Comparison of ENCODE assay signal across 1 cellular context in genomic region chr22:20084547-20085413, GRCh38.
TF ChIP-seq lines count a peak whose summit lies in the region.

No MANE protein-coding gene starts in this region.

TF ChIP-seq in K562, 482 proteins besides CTCF, POLR2A, EP300 and RAD21 (continued from another document):
- TF ChIP-seq, protein P1, sequence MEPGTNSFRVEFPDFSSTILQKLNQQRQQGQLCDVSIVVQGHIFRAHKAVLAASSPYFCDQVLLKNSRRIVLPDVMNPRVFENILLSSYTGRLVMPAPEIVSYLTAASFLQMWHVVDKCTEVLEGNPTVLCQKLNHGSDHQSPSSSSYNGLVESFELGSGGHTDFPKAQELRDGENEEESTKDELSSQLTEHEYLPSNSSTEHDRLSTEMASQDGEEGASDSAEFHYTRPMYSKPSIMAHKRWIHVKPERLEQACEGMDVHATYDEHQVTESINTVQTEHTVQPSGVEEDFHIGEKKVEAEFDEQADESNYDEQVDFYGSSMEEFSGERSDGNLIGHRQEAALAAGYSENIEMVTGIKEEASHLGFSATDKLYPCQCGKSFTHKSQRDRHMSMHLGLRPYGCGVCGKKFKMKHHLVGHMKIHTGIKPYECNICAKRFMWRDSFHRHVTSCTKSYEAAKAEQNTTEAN (CRISPR knock-in tag; IDR thresholded peaks at IDR 0.05) = no peak
- TF ChIP-seq PCBP1 (IDR thresholded peaks at IDR 0.05; ENCODE audit: low read depth, low read length, poor library complexity, severe bottlenecking) (no peak), HNRNPK (IDR thresholded peaks at IDR 0.05; ENCODE audit: low read depth, low read length, poor library complexity, severe bottlenecking) (no peak), NFE2 (IDR thresholded peaks at IDR 0.05; ENCODE audit: low read depth) (no peak), RBM15 (IDR thresholded peaks at IDR 0.05; ENCODE audit: insufficient read depth, low read length) (no peak), RFX5 (IDR thresholded peaks at IDR 0.05; ENCODE audit: low read depth, low read length) (no peak), DIDO1 (tag; IDR thresholded peaks at IDR 0.05; ENCODE audit: low read depth) (no peak), ELF1 (tag; IDR thresholded peaks at IDR 0.05) (no peak)
